In the genomic region with DNA sequence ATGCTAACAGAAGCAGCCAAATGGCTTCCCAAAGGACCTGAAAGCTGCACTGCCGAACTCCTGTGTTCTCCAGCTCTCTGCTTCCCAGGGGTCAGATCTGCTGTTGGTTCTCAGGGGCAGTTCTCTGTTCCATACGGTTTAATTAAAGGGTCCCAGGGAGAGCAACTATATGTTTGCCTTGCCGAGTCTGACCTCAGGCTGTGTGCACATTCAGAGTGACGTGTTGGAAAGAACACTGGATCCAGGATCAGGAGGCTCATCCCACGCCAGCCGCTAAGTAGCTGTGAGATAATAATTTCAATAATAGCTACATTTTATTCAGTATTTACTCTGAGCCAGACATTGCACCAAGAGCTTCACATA, we compare ENCODE assay signal across 1 cellular context.
TF ChIP-seq lines count a peak whose summit lies in the region.

No MANE protein-coding gene starts in this region.

TF ChIP-seq in IMR-90, 13 proteins besides CTCF, POLR2A, EP300 and RAD21 (continued from another document):
- TF ChIP-seq, protein P1, sequence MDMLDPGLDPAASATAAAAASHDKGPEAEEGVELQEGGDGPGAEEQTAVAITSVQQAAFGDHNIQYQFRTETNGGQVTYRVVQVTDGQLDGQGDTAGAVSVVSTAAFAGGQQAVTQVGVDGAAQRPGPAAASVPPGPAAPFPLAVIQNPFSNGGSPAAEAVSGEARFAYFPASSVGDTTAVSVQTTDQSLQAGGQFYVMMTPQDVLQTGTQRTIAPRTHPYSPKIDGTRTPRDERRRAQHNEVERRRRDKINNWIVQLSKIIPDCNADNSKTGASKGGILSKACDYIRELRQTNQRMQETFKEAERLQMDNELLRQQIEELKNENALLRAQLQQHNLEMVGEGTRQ (IDR thresholded peaks at IDR 0.05; ENCODE audit: low read depth, low read length): no peak
- no peak for TF ChIP-seq BHLHE40 (IDR thresholded peaks at IDR 0.05; ENCODE audit: low read depth, low read length)
- TF ChIP-seq MXI1 (IDR thresholded peaks at IDR 0.05; ENCODE audit: borderline replicate concordance, low read depth, low read length): no peak
- TF ChIP-seq CHD1 (IDR thresholded peaks at IDR 0.05; ENCODE audit: low read depth, low read length): no peak
